29 cellular contexts compared by ENCODE assay signal in the genomic region with DNA sequence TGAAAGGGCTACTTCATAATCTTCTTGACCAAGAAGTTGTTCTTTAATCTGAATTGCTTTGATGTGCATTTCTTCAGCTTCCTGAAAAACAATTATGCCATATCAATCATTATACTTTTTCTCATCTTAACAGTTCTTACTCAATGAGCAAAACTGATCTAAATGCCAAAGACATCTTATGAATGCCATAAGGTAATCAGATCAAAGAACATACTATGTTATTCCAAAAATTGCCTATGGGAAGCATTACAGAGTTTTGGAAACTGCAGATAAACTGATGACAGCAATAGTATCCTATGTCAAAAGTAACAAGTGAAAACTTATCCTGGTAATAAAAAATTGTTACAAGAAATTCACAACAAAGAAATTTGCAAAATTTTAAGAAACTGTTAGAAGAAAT. TPM values are rescaled to one million over a fixed set of nuclear protein-coding genes. Genes with fewer than 3 reads are reported as not detected.
DNase-seq lines count a peak whose midpoint lies in the region; ATAC-seq, FAIRE-seq and TF ChIP-seq lines count a peak whose summit lies in the region.
"Had no signal": no experiment of that assay in that cellular context is flagged by ENCODE, and none has a peak within 500 bp of the region (broad histone marks: within the 10 kb centered on the region; RNA-seq: fewer than 3 reads in every experiment).

No MANE protein-coding gene starts in this region.

- DNase-seq in H54 (ENCODE audit: insufficient read length, low spot score) (no peak), caudate nucleus (lab: John Stamatoyannopoulos, UW) (no peak), osteoblast (ENCODE audit: insufficient read length, low spot score, missing footprints) (peak; percentile 15), superior temporal gyrus (ENCODE audit: extremely low spot score) (peak; percentile 4), upper lobe of left lung (no peak)
- DNase-seq in activated CD4-positive, alpha-beta T cell treated with anti-CD3 and anti-CD28 coated beads for 36 hours, result no peak
- DNase-seq: ACHN; BE2C; C1 segment of cervical spinal cord; CD4-positive, alpha-beta memory T cell; CD4-positive, CD25-positive, alpha-beta regulatory T cell; CD8-positive, alpha-beta memory T cell; COR-L47; DMS 273 treated with DMSO at 0.1 percent for 48 hours; DMS153; DMS53; DMS79; DND-41; EL; GDM1 had no signal

- H3K27ac Mint-ChIP-seq in activated CD4-positive, alpha-beta T cell treated with anti-CD3 and anti-CD28 coated beads for 36 hours, result no peak overlapping the region
- H3K27ac Mint-ChIP-seq: CD4-positive, CD25-positive, alpha-beta regulatory T cell had no signal

- no peaks in the 10 kb centered on the region for H3K79me2 ChIP-seq in osteoblast (ENCODE audit: insufficient read depth, low read length)

- peak overlapping the region; percentile 74 for H3K27ac ChIP-seq in caudate nucleus (ENCODE audit: low read depth, low read length)
- no peak overlapping the region for H3K27ac ChIP-seq in osteoblast (ENCODE audit: low read depth, low read length)
- no peak overlapping the region for H3K27ac ChIP-seq in upper lobe of left lung
- H3K27ac ChIP-seq: 22Rv1, BLaER1 had no signal

- H3K36me3 Mint-ChIP-seq in activated CD4-positive, alpha-beta T cell treated with anti-CD3 and anti-CD28 coated beads for 36 hours (ENCODE audit: low read depth), result peaks cover 19% of the 10 kb centered on the region

- no peaks in the 10 kb centered on the region for H3K9me3 Mint-ChIP-seq in activated CD4-positive, alpha-beta T cell treated with anti-CD3 and anti-CD28 coated beads for 36 hours (ENCODE audit: low read depth)
- H3K9me3 Mint-ChIP-seq: CD14-positive monocyte; CD4-positive, alpha-beta memory T cell; CD4-positive, CD25-positive, alpha-beta regulatory T cell; CD8-positive, alpha-beta memory T cell had no signal

- H3K36me3 ChIP-seq in osteoblast (ENCODE audit: insufficient read depth, low read length) (peaks cover 68% of the 10 kb centered on the region), upper lobe of left lung (peaks cover 17 to 96% (median 60%) of the 10 kb centered on the region in 4 donors)

- no peaks in the 10 kb centered on the region for H3K4me1 Mint-ChIP-seq in activated CD4-positive, alpha-beta T cell treated with anti-CD3 and anti-CD28 coated beads for 36 hours
- H3K4me1 Mint-ChIP-seq: CD14-positive monocyte; CD4-positive, alpha-beta memory T cell; CD8-positive, alpha-beta memory T cell had no signal

- H3K4me2 ChIP-seq in osteoblast (ENCODE audit: insufficient read depth, low read length), result no peak overlapping the region
- H3K4me2 ChIP-seq: BLaER1 had no signal

- no peak overlapping the region for H2AFZ ChIP-seq in osteoblast (ENCODE audit: low read length)

- H3K4me1 ChIP-seq in osteoblast (ENCODE audit: insufficient read depth, low read length) (no peaks in the 10 kb centered on the region), upper lobe of left lung (no peaks in the 10 kb centered on the region)
- H3K4me1 ChIP-seq: BE2C, BLaER1 had no signal

- TF ChIP-seq EP300 in upper lobe of left lung (IDR thresholded peaks at IDR 0.05), result no peak

- no peak for TF ChIP-seq CTCF in osteoblast (IDR thresholded peaks at IDR 0.05; ENCODE audit: extremely low read depth, low read depth, low read length)
- no peak for TF ChIP-seq CTCF in upper lobe of left lung (IDR thresholded peaks at IDR 0.05)

- H3K27me3 Mint-ChIP-seq in activated CD4-positive, alpha-beta T cell treated with anti-CD3 and anti-CD28 coated beads for 36 hours, result no peaks in the 10 kb centered on the region
- H3K27me3 Mint-ChIP-seq: CD4-positive, alpha-beta memory T cell; CD4-positive, CD25-positive, alpha-beta regulatory T cell; CD8-positive, alpha-beta memory T cell had no signal

- no peak overlapping the region for H3K4me3 Mint-ChIP-seq in activated CD4-positive, alpha-beta T cell treated with anti-CD3 and anti-CD28 coated beads for 36 hours
- H3K4me3 Mint-ChIP-seq: CD14-positive monocyte; CD4-positive, alpha-beta memory T cell; CD4-positive, CD25-positive, alpha-beta regulatory T cell; CD8-positive, alpha-beta memory T cell had no signal

- no peak for ATAC-seq in upper lobe of left lung (ENCODE audit: low FRiP score in 2 of 2)
- ATAC-seq in HG03442 (IDR thresholded peaks at IDR 0.05; ENCODE audit: unreplicated experiment), result no peak
- ATAC-seq in activated CD4-positive, alpha-beta T cell treated with anti-CD3 and anti-CD28 coated beads for 36 hours, result no peak

- H3K27me3 ChIP-seq in osteoblast (ENCODE audit: insufficient read depth, low read length), result no peaks in the 10 kb centered on the region
- H3K27me3 ChIP-seq in upper lobe of left lung, result no peaks in the 10 kb centered on the region
- H3K27me3 ChIP-seq: BE2C, BLaER1 had no signal

- FAIRE-seq in H54 (lab: Jason Lieb, UNC), result peak; percentile 15
- FAIRE-seq: A204.1, GM12891, GM19239 had no signal

- CTCF ChIA-PET in activated CD4-positive, alpha-beta T cell treated with anti-CD3 and anti-CD28 coated beads for 36 hours (lab: Charles Lee), result interaction anchor here (1.1 kb wide), 1 partner anchor 118 kb away, joined by 3 read pairs; no protein-coding TSS in a partner anchor

- no peak for TF ChIP-seq POLR2A in H54 (IDR thresholded peaks at IDR 0.05; ENCODE audit: low read depth, low read length)
- TF ChIP-seq POLR2A in upper lobe of left lung (IDR thresholded peaks at IDR 0.05), result no peak

- intact Hi-C loops in activated CD4-positive, alpha-beta T cell treated with anti-CD3 and anti-CD28 coated beads for 36 hours (cut with DNase I, micrococcal nuclease), result no loop called here

- H3K4me3 ChIP-seq in osteoblast (ENCODE audit: insufficient read depth, low read length) (no peak overlapping the region), upper lobe of left lung (no peak overlapping the region)
- H3K4me3 ChIP-seq: BLaER1 had no signal

- H3K9me3 ChIP-seq in osteoblast (ENCODE audit: low read depth, low read length) (no peaks in the 10 kb centered on the region), upper lobe of left lung (no peaks in the 10 kb centered on the region)
- H3K9me3 ChIP-seq: BE2C had no signal

- POLR2A ChIA-PET in activated CD4-positive, alpha-beta T cell treated with anti-CD3 and anti-CD28 coated beads for 36 hours (lab: Charles Lee), result no interaction called here

- H4K20me1 ChIP-seq in osteoblast (ENCODE audit: insufficient read depth, low read length), result no peaks in the 10 kb centered on the region
- H4K20me1 ChIP-seq: BLaER1 had no signal

RNA-seq across cellular contexts. Expression of a gene that starts 29.7 kb away (rescaled TPM):
- total RNA-seq in osteoblast, result not detected in 2 replicates
- under 1 TPM in 2 of 6 donors, not detected in 4; 0.37 to 0.61 TPM for total RNA-seq in upper lobe of left lung
- under 1 TPM; 0.32 to 0.58 TPM for total RNA-seq in activated CD4-positive, alpha-beta T cell treated with anti-CD3 and anti-CD28 coated beads for 36 hours
- total RNA-seq: CD4-positive, alpha-beta memory T cell; CD4-positive, CD25-positive, alpha-beta regulatory T cell; Daoy; G401 had no signal

Comparison
In these comparisons a context has a peak if more than half of its experiments do, and no peak if none do; other contexts are left out.
1. DNase-seq: peak in osteoblast (single experiment) and superior temporal gyrus (single experiment); none in H54 (single experiment), caudate nucleus (0 of 61), upper lobe of left lung (0 of 2) and activated CD4-positive, alpha-beta T cell treated with anti-CD3 and anti-CD28 coated beads for 36 hours (single experiment).